ENCODE assay signal across 20 cellular contexts in the genomic region with DNA sequence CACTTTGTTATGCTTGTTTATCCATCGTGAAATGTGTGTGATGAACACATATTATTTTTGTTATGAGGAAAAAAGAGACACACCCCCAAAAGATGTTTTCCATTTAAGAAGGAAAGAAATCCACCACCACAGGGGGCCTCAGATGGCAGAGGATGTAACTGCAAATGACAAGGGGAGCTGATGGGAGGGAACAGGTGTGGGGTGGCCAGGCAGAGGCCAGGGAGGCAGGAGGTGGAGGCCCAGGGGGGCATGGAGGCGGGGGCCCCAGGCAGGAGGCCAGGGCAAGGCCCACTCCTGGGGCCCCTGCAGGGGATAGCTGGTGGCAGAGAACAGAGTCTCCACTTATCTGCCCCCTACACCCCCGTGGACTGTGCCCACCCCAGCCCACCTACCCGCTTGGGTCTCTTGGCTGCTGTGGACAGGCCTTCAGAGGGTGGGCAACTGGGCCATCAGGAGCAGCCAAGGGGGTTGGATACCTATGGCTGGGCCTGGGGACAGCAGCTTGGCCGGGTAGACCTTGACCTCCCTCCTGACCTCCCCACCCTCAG. TPM values are rescaled to one million over a fixed set of nuclear protein-coding genes. Genes with fewer than 3 reads are reported as not detected.
DNase-seq lines count a peak whose midpoint lies in the region; ATAC-seq and TF ChIP-seq lines count a peak whose summit lies in the region.
"Had no signal": no experiment of that assay in that cellular context is flagged by ENCODE, and none has a peak within 500 bp of the region (broad histone marks: within the 10 kb centered on the region; RNA-seq: fewer than 3 reads in every experiment).

No MANE protein-coding gene starts in this region.

- peaks cover 71% of the 10 kb centered on the region for H3K36me3 Mint-ChIP-seq in MCF 10A (ENCODE audit: insufficient read depth, unreplicated experiment)
- H3K36me3 Mint-ChIP-seq in stimulated activated effector memory CD8-positive, alpha-beta T cell treated with anti-CD3 and anti-CD28 coated beads, Interleukin-12 subunit alpha, Interleukin-12 subunit beta, amount 100 ng/mL, for 72 hours: no peaks in the 10 kb centered on the region
- no peaks in the 10 kb centered on the region for H3K36me3 Mint-ChIP-seq in stimulated activated naive B cell treated with anti-CD40 and anti-IgM and Interleukin-4, amounts not matched to agents 10 μg/mL and 1 μg/mL and 100 μg/mL, for 72 hours

- in situ Hi-C loops in mammary epithelial cell (cut with MboI; ENCODE audit: low sequenced_read_pairs in 2 of 2): no loop called here

- POLR2A ChIA-PET in MCF 10A (lab: Yijun Ruan, JAX): interaction anchor here (1.2 kb wide), 1 partner anchor 27 kb away, joined by 4 read pairs; no protein-coding TSS in a partner anchor
- POLR2A ChIA-PET in PC-9 (lab: Charles Lee; ENCODE audit: unreplicated experiment): no interaction called here

- no peaks in the 10 kb centered on the region for H3K9me3 Mint-ChIP-seq in MCF 10A (ENCODE audit: unreplicated experiment)
- H3K9me3 Mint-ChIP-seq in stimulated activated effector memory CD8-positive, alpha-beta T cell treated with anti-CD3 and anti-CD28 coated beads, Interleukin-12 subunit alpha, Interleukin-12 subunit beta, amount 100 ng/mL, for 72 hours: no peaks in the 10 kb centered on the region
- H3K9me3 Mint-ChIP-seq in stimulated activated naive B cell treated with anti-CD40 and anti-IgM and Interleukin-4, amounts not matched to agents 10 μg/mL and 1 μg/mL and 100 μg/mL, for 72 hours: no peaks in the 10 kb centered on the region
- H3K9me3 Mint-ChIP-seq: CD4-positive, alpha-beta T cell; H9 had no signal

- H3K36me3 ChIP-seq in mammary epithelial cell (ENCODE audit: insufficient read depth, low read length): peaks cover 5% of the 10 kb centered on the region
- peaks cover 12% of the 10 kb centered on the region; the same call in 1 of the 2 replicates for H3K36me3 ChIP-seq in PC-9 (ENCODE audit: low read depth)

- no peak overlapping the region for H3K9ac ChIP-seq in mammary epithelial cell (ENCODE audit: insufficient read depth, low read length)

- CTCF ChIA-PET in MCF 10A (lab: Yijun Ruan, JAX): interaction anchor here (0.6 kb wide), 1 partner anchor 70 kb away, joined by 3 read pairs; no protein-coding TSS in a partner anchor
- CTCF ChIA-PET in mammary epithelial cell (lab: Charles Lee; ENCODE audit: low non-redundant PET): no interaction called here
- CTCF ChIA-PET in PC-9 (lab: Charles Lee): no interaction called here

- H3K27me3 Mint-ChIP-seq in MCF 10A (ENCODE audit: insufficient read depth, unreplicated experiment): no peaks in the 10 kb centered on the region
- H3K27me3 Mint-ChIP-seq in stimulated activated naive B cell treated with anti-CD40 and anti-IgM and Interleukin-4, amounts not matched to agents 10 μg/mL and 1 μg/mL and 100 μg/mL, for 72 hours: peaks cover 16 to 22% of the 10 kb centered on the region in 2 donors

- peak; percentile 4 for ATAC-seq in esophagus mucosa
- peak; percentile 19 for ATAC-seq in stimulated activated effector memory CD8-positive, alpha-beta T cell treated with anti-CD3 and anti-CD28 coated beads, Interleukin-12 subunit alpha, Interleukin-12 subunit beta, amount 100 ng/mL, for 72 hours
- ATAC-seq in stimulated activated naive B cell treated with anti-CD40 and anti-IgM and Interleukin-4, amounts not matched to agents 10 μg/mL and 1 μg/mL and 100 μg/mL, for 72 hours (replicated peaks): no peak
- ATAC-seq: A549, GM12878 had no signal

- TF ChIP-seq CTCF in MCF 10A (IDR thresholded peaks at IDR 0.05; ENCODE audit: unreplicated experiment): no peak
- TF ChIP-seq CTCF in mammary epithelial cell (conservative IDR thresholded peaks at IDR 0.05 in 1 of 2, IDR thresholded peaks at IDR 0.05 in 1 of 2; ENCODE audit: extremely low read depth in 1 of 2, insufficient read depth in 1 of 2, low read depth in 1 of 2, low read length in 2 of 2): no peak
- no peak for TF ChIP-seq CTCF in PC-9 (conservative IDR thresholded peaks at IDR 0.05)

- peak overlapping the region; percentile 23 for H3K27ac Mint-ChIP-seq in MCF 10A (ENCODE audit: low read depth, unreplicated experiment)
- no peak overlapping the region for H3K27ac Mint-ChIP-seq in stimulated activated effector memory CD8-positive, alpha-beta T cell treated with anti-CD3 and anti-CD28 coated beads, Interleukin-12 subunit alpha, Interleukin-12 subunit beta, amount 100 ng/mL, for 72 hours
- no peak overlapping the region for H3K27ac Mint-ChIP-seq in stimulated activated naive B cell treated with anti-CD40 and anti-IgM and Interleukin-4, amounts not matched to agents 10 μg/mL and 1 μg/mL and 100 μg/mL, for 72 hours
- H3K27ac Mint-ChIP-seq: CD4-positive, alpha-beta T cell; H9 had no signal

- no peaks in the 10 kb centered on the region for H3K9me2 ChIP-seq in PC-9 (ENCODE audit: insufficient read depth)

- BruUV-seq in MCF 10A (replicated peaks; lab: Mats Ljungman, UMichigan) (no TSS peak), mammary epithelial cell (replicated peaks; lab: Mats Ljungman, UMichigan) (no TSS peak), PC-9 (replicated peaks; lab: Mats Ljungman, UMichigan) (TSS peak; percentile 9)

- H3K79me2 ChIP-seq in mammary epithelial cell (ENCODE audit: insufficient read depth, low read length): peaks cover 5% of the 10 kb centered on the region
- H3K79me2 ChIP-seq in PC-9 (ENCODE audit: low read depth): peaks cover 16% of the 10 kb centered on the region; the same call in 1 of the 2 replicates

- intact Hi-C loops in MCF 10A (cut with micrococcal nuclease): no loop called here
- intact Hi-C loops in mammary epithelial cell (cut with micrococcal nuclease): no loop called here
- intact Hi-C loops in PC-9 (cut with micrococcal nuclease; ENCODE audit: unreplicated experiment): no loop called here

- WGBS in mammary epithelial cell (ENCODE audit: low coverage, missing lambda C conversion rate): 98% methylated on average over 5 of the region's 5 CpGs

- peaks cover 43% of the 10 kb centered on the region; the same call in 1 of the 2 replicates for H3F3A ChIP-seq in PC-9 (ENCODE audit: insufficient read depth, low read depth)

- peaks cover 13% of the 10 kb centered on the region for H3K4me1 Mint-ChIP-seq in MCF 10A (ENCODE audit: insufficient read depth, unreplicated experiment)
- H3K4me1 Mint-ChIP-seq in stimulated activated effector memory CD8-positive, alpha-beta T cell treated with anti-CD3 and anti-CD28 coated beads, Interleukin-12 subunit alpha, Interleukin-12 subunit beta, amount 100 ng/mL, for 72 hours: no peaks in the 10 kb centered on the region
- H3K4me1 Mint-ChIP-seq in stimulated activated naive B cell treated with anti-CD40 and anti-IgM and Interleukin-4, amounts not matched to agents 10 μg/mL and 1 μg/mL and 100 μg/mL, for 72 hours: no peaks in the 10 kb centered on the region

- no peak overlapping the region for H3K27ac ChIP-seq in mammary epithelial cell (ENCODE audit: insufficient read depth, low read depth, low read length)
- H3K27ac ChIP-seq in PC-9: no peak overlapping the region
- H3K27ac ChIP-seq: 22Rv1, A549, C4-2B had no signal

- H3K4me2 ChIP-seq in mammary epithelial cell (ENCODE audit: insufficient read depth, low read depth, low read length) (no peak overlapping the region), PC-9 (no peak overlapping the region)
- H3K4me2 ChIP-seq: A549 had no signal

- H3K4me1 ChIP-seq in mammary epithelial cell (ENCODE audit: insufficient read depth, low read length): no peaks in the 10 kb centered on the region
- peaks cover 17% of the 10 kb centered on the region for H3K4me1 ChIP-seq in PC-9 (replicated peaks; ENCODE audit: insufficient read depth)
- H3K4me1 ChIP-seq: A549 had no signal

- H3K9me3 ChIP-seq in mammary epithelial cell (replicated peaks; ENCODE audit: insufficient read depth, low read length) (no peaks in the 10 kb centered on the region), PC-9 (ENCODE audit: insufficient read depth, low read depth) (no peaks in the 10 kb centered on the region)
- H3K9me3 ChIP-seq: A549, Caco-2 had no signal

- H2AFZ ChIP-seq in mammary epithelial cell (ENCODE audit: low read depth, low read length) (no peak overlapping the region), PC-9 (no peak overlapping the region)

- no peak for DNase-seq in MCF 10A (ENCODE audit: unreplicated experiment)
- no peak for DNase-seq in mammary epithelial cell
- DNase-seq in PC-9: no peak
- no peak for DNase-seq in stimulated activated effector memory CD8-positive, alpha-beta T cell treated with anti-CD3 and anti-CD28 coated beads, Interleukin-12 subunit alpha, Interleukin-12 subunit beta, amount 100 ng/mL, for 72 hours (ENCODE audit: low spot score in 2 of 2)
- DNase-seq in NCI-H526 (lab: John Stamatoyannopoulos, UW): no peak
- DNase-seq in stimulated activated naive B cell treated with anti-CD40 and anti-IgM and Interleukin-4, amounts not matched to agents 10 μg/mL and 1 μg/mL and 100 μg/mL, for 72 hours: no peak
- no peak for DNase-seq in NCI-H1436 (lab: John Stamatoyannopoulos, UW)
- DNase-seq: AML-193; Caco-2; CD4-positive, alpha-beta T cell; DMS79 treated with DMSO at 0.1 percent for 48 hours; GF-D8; GOT3; H9 had no signal

- dilution Hi-C loops in mammary epithelial cell (cut with HindIII; ENCODE audit: low sequenced_read_pairs): no loop called here

- no peaks in the 10 kb centered on the region for H3K27me3 ChIP-seq in mammary epithelial cell (ENCODE audit: insufficient read depth, low read length)
- H3K27me3 ChIP-seq in PC-9 (ENCODE audit: insufficient read depth, low read depth): no peaks in the 10 kb centered on the region

- no peak overlapping the region for H3K4me3 ChIP-seq in mammary epithelial cell (replicated peaks in 1 of 3; ENCODE audit: insufficient read depth in 1 of 3, low read depth in 2 of 3, low read length in 3 of 3)
- H3K4me3 ChIP-seq in PC-9: no peak overlapping the region
- H3K4me3 ChIP-seq: A549, GM12878 had no signal

- no peak overlapping the region for H3K4me3 Mint-ChIP-seq in MCF 10A (ENCODE audit: unreplicated experiment)
- no peak overlapping the region for H3K4me3 Mint-ChIP-seq in stimulated activated effector memory CD8-positive, alpha-beta T cell treated with anti-CD3 and anti-CD28 coated beads, Interleukin-12 subunit alpha, Interleukin-12 subunit beta, amount 100 ng/mL, for 72 hours
- no peak overlapping the region for H3K4me3 Mint-ChIP-seq in stimulated activated naive B cell treated with anti-CD40 and anti-IgM and Interleukin-4, amounts not matched to agents 10 μg/mL and 1 μg/mL and 100 μg/mL, for 72 hours
- H3K4me3 Mint-ChIP-seq: CD4-positive, alpha-beta T cell; H9 had no signal

- no peaks in the 10 kb centered on the region for H4K20me1 ChIP-seq in mammary epithelial cell (ENCODE audit: insufficient read depth, low read length)
- H4K20me1 ChIP-seq in PC-9 (ENCODE audit: insufficient read depth): peaks cover 17% of the 10 kb centered on the region; the same call in 1 of the 2 replicates

RNA-seq across cellular contexts. Expression of a gene that starts 28.0 kb away (rescaled TPM):
- 49.1 and 50.1 TPM in 2 replicates for total RNA-seq in MCF 10A (2022)
- 10 to 100 TPM; 58.1 to 73.2 TPM for total RNA-seq in mammary epithelial cell
- polyA plus RNA-seq in mammary epithelial cell: 43.0 TPM
- polyA minus RNA-seq in mammary epithelial cell: 138 TPM
- 184 and 187 TPM in 2 replicates for total RNA-seq in PC-9 (2021)
- total RNA-seq in esophagus mucosa: 705 TPM
- total RNA-seq: CD4-positive, alpha-beta T cell had no signal

RNA-seq across cellular contexts. Expression of a gene that starts 49.2 kb away (rescaled TPM):
- total RNA-seq in MCF 10A (2022) (0.22 TPM in 1 of 2 replicates, not detected in the other), mammary epithelial cell (under 1 TPM in 1 of 2 donors, not detected in 1; under 0.01 TPM), PC-9 (2021) (1.1 and 1.8 TPM in 2 replicates), esophagus mucosa (1.2 TPM)
- 0.03 TPM for polyA plus RNA-seq in mammary epithelial cell
- not detected for polyA minus RNA-seq in mammary epithelial cell
- total RNA-seq: CD4-positive, alpha-beta T cell; GM12878 had no signal
- polyA plus RNA-seq: BJ had no signal

Comparison
In these comparisons a context has a peak if more than half of its experiments do, and no peak if none do; other contexts are left out.
1. ATAC-seq: peak in esophagus mucosa (single experiment) and stimulated activated effector memory CD8-positive, alpha-beta T cell treated with anti-CD3 and anti-CD28 coated beads, Interleukin-12 subunit alpha, Interleukin-12 subunit beta, amount 100 ng/mL, for 72 hours (single experiment); none in stimulated activated naive B cell treated with anti-CD40 and anti-IgM and Interleukin-4, amounts not matched to agents 10 μg/mL and 1 μg/mL and 100 μg/mL, for 72 hours (0 of 2).